In the genomic region with DNA sequence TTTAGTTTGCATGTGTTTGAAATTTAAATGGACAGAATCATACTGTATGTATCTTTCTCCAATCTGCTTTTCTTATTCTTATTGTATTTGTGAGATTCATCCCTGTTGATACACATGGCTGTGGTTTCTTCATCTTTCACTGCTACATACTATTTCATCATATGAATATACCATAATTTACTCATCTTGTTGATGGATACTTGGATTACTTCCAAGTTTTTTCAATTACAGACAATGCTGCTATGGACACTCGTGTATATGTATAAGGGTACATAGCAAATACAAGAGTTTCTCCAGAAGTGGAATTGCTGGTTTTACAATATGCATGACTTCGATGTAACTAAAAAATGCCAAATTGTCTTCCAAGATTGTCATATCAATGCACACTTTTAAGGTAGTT, we compare ENCODE assay signal across 30 cellular contexts.
"Had no signal": no experiment of that assay in that cellular context is flagged by ENCODE, and none has a peak within 500 bp of the region (broad histone marks: within the 10 kb centered on the region; RNA-seq: fewer than 3 reads in every experiment).

No MANE protein-coding gene starts in this region.

- H3K4me1 ChIP-seq: parathyroid adenoma had no signal

- H3K9me3 ChIP-seq: body of pancreas, heart left ventricle, psoas muscle, sigmoid colon, suprapubic skin, tibial artery, upper lobe of right lung had no signal

- H3K27me3 ChIP-seq: body of pancreas, dorsolateral prefrontal cortex, heart left ventricle, sigmoid colon, suprapubic skin, tibial artery, upper lobe of right lung had no signal

- DNase-seq: activated B cell treated with CpG ODN at 0.5 μM for 24 hours; activated CD4-positive, alpha-beta T cell treated with anti-CD3 and anti-CD28 coated beads, Interleukin-2, amount 50 U/mL, for 1 hour; activated CD8-positive, alpha-beta memory T cell treated with anti-CD3 and anti-CD28 coated beads, Interleukin-2, amount 10 ng/mL, durations not matched to agents 7 days and 5 days; activated CD8-positive, alpha-beta T cell treated with anti-CD3 and anti-CD28 coated beads for 36 hours; activated naive CD4-positive, alpha-beta T cell; activated T-cell treated with anti-CD3 and anti-CD28 coated beads, Interleukin-2, amount 50 U/mL, for 48 hours; aorta; body of pancreas; dorsolateral prefrontal cortex; effector memory CD4-positive, alpha-beta T cell; erythroblast; foreskin fibroblast; heart left ventricle; hypothalamus; immature natural killer cell; kidney; left colon; mesenchymal stem cell; naive thymus-derived CD8-positive, alpha-beta T cell; nucleus accumbens; psoas muscle; sigmoid colon; small intestine; stimulated activated CD4-positive, alpha-beta T cell treated with anti-CD3 and anti-CD28 coated beads, Interleukin-4, amount 100 ng/mL, for 24 hours; T-helper 9 cell; tibial artery; upper lobe of right lung had no signal

- H3K4me3 ChIP-seq: body of pancreas, coronary artery, dorsolateral prefrontal cortex, heart left ventricle, psoas muscle, sigmoid colon, suprapubic skin, tibial artery, upper lobe of right lung had no signal

- H3K36me3 ChIP-seq: heart left ventricle, sigmoid colon, suprapubic skin, tibial artery, upper lobe of right lung had no signal

- H3K27ac ChIP-seq: body of pancreas, coronary artery, dorsolateral prefrontal cortex, heart left ventricle, parathyroid adenoma, psoas muscle, sigmoid colon, suprapubic skin, tibial artery, upper lobe of right lung had no signal
